23 cellular contexts compared by ENCODE assay signal in the genomic region with DNA sequence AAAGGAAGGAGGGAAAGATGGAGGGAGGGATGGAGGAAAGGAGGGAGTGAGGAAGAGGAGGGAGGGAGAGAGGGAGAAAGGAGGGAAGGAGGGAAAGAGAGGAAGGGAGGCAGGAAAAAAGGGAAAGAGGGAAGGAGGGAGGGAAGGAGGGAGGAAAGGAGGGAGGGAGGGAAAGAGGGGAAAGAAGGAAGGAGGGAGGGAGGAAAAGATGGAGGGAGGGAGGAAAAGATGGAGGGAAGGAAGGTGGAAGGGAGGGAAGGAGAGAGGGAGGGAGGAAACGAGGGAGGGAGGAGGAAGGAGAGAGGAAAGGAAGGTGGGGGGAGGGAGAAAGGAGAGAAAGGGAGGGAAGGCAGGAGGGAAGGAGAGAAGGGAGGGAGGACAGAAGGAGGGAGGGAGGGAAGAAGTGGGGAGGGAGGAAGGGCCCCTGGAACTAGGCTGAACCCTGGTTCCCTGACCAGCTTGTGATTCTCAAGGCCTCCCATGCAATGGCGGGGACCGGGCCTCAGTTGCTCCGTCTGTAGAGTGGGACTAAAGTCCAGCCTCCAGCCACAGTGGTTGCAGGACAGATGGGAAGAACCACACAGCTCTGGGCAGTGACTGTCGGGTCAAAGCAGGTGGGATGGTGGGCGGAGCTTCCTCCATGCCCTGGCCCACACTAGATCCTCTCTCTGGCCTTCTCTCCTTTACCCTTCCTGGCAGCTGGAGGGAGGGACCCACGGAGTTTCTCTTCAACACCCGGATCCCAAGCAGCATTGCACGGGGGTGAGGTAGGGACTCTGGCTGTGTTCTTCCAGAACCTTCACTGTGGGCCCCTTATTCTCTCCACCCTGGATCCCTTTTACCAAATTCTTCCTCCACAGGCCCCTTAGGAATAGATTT. TPM values are rescaled to one million over a fixed set of nuclear protein-coding genes. Genes with fewer than 3 reads are reported as not detected.
DNase-seq lines count a peak whose midpoint lies in the region; ATAC-seq and TF ChIP-seq lines count a peak whose summit lies in the region.
"Had no signal": no experiment of that assay in that cellular context is flagged by ENCODE, and none has a peak within 500 bp of the region (broad histone marks: within the 10 kb centered on the region; RNA-seq: fewer than 3 reads in every experiment).

No MANE protein-coding gene starts in this region.

- H3K4me1 ChIP-seq in H9 (ENCODE audit: insufficient read depth, low read length) (no peaks in the 10 kb centered on the region), fibroblast of lung (ENCODE audit: control insufficient read depth, extremely low read depth, insufficient read depth, low read length) (peaks cover 2% of the 10 kb centered on the region), skeletal muscle tissue (ENCODE audit: control insufficient read depth in 3 of 3, insufficient read depth in 3 of 3, low read length in 3 of 3) (peaks cover 25 to 27% (median 27%) of the 10 kb centered on the region in 3 donors)

- H3K27me3 ChIP-seq in H9 (ENCODE audit: insufficient read depth, low read length) (no peaks in the 10 kb centered on the region), fibroblast of lung (ENCODE audit: control insufficient read depth, insufficient read depth, low read length) (no peaks in the 10 kb centered on the region), skeletal muscle tissue (ENCODE audit: control insufficient read depth in 3 of 3, insufficient read depth in 3 of 3, low read length in 3 of 3) (peaks cover 0 to 2% (median 0%) of the 10 kb centered on the region in 3 donors)

- WGBS in H9 (ENCODE audit: extremely low coverage, insufficient read length, low lambda C conversion rate), result 100% methylated on average over 1 of the region's 9 CpGs

- H4K20me1 ChIP-seq in H9 (ENCODE audit: control insufficient read depth, insufficient read depth, insufficient read length) (no peaks in the 10 kb centered on the region), fibroblast of lung (ENCODE audit: control insufficient read depth, extremely low read depth, insufficient read depth, low read length) (no peaks in the 10 kb centered on the region)

- H2BK20ac ChIP-seq in H9 (ENCODE audit: low read depth, low read length, poor library complexity, severe bottlenecking), result no peak overlapping the region

- no peak overlapping the region for H3K4ac ChIP-seq in H9 (ENCODE audit: low read depth, low read length)

- peaks cover 3% of the 10 kb centered on the region for H3K23me2 ChIP-seq in H9 (ENCODE audit: insufficient read length, low read depth, low read length, poor library complexity, severe bottlenecking)

- H2AFZ ChIP-seq in H9 (ENCODE audit: low read length) (no peak overlapping the region), fibroblast of lung (ENCODE audit: low read length) (peak overlapping the region; percentile 23)

- H3K79me2 ChIP-seq in H9 (ENCODE audit: insufficient read depth, low read length) (peaks cover 3% of the 10 kb centered on the region; the same call in 1 of the 2 replicates), fibroblast of lung (ENCODE audit: control insufficient read depth, insufficient read depth, low read length) (peaks cover 5% of the 10 kb centered on the region)

- H2AK5ac ChIP-seq in H9 (ENCODE audit: insufficient read length, low read length), result no peak overlapping the region

- H2BK15ac ChIP-seq in H9 (ENCODE audit: low read depth, low read length), result no peak overlapping the region

- no peak overlapping the region for H4K5ac ChIP-seq in H9 (ENCODE audit: insufficient read length, low read depth, low read length)

- TF ChIP-seq CTCF in H9 (conservative IDR thresholded peaks at IDR 0.05) (no peak), fibroblast of lung (conservative IDR thresholded peaks at IDR 0.05 in 1 of 2, IDR thresholded peaks at IDR 0.05 in 1 of 2; ENCODE audit: low read depth in 1 of 2, low read length in 2 of 2) (no peak)

- H3K9me3 ChIP-seq in H9 (ENCODE audit: control insufficient read depth, low read depth, low read length) (no peaks in the 10 kb centered on the region), fibroblast of lung (ENCODE audit: control insufficient read depth, insufficient read depth, low read depth, low read length) (no peaks in the 10 kb centered on the region), skeletal muscle tissue (ENCODE audit: control insufficient read depth in 3 of 3, low read length in 3 of 3) (no peaks in the 10 kb centered on the region)

- no peak overlapping the region for H3K18ac ChIP-seq in H9 (ENCODE audit: insufficient read length, low read depth, low read length)

- no peak for DNase-seq in H9
- DNase-seq in SW480 (ENCODE audit: low spot score), result peak; percentile 70
- no peak for DNase-seq in fibroblast of lung (ENCODE audit: low read depth in 2 of 2)
- DNase-seq in kidney glomerular epithelial cell (lab: John Stamatoyannopoulos, UW), result no peak
- no peak for DNase-seq in activated CD4-positive, alpha-beta T cell treated with anti-CD3 and anti-CD28 coated beads, Interleukin-2, amount 50 U/mL, for 1 hour
- no peak for DNase-seq in NCI-H69 (lab: John Stamatoyannopoulos, UW)
- DNase-seq: activated CD4-positive, alpha-beta T cell treated with anti-CD3 and anti-CD28 coated beads, Interleukin-2, amount 50 U/mL, for 4 hours; activated gamma-delta T cell treated with Interleukin-2 at 50 U/mL for 16 hours; CD4-positive, CD25-positive, alpha-beta regulatory T cell; DMS153; effector CD8-positive, alpha-beta T cell; GF-D8; head of caudate nucleus; MV-4-11; NCI-H1694 treated with DMSO at 0.1 percent for 48 hours; NCI-H2227 treated with DMSO at 0.1 percent for 48 hours; WERI-Rb-1 had no signal

- no peak overlapping the region for H3K14ac ChIP-seq in H9 (ENCODE audit: insufficient read depth, low read length)

- H3K27me3 Mint-ChIP-seq in H9 (ENCODE audit: low read depth), result no peaks in the 10 kb centered on the region; the same call in 1 of the 2 replicates

- no peak overlapping the region for H2BK12ac ChIP-seq in H9 (ENCODE audit: insufficient read length, low read depth, low read length)

- H2BK120ac ChIP-seq in H9 (ENCODE audit: low read depth, low read length, poor library complexity, severe bottlenecking), result no peak overlapping the region

- H3K4me3 Mint-ChIP-seq in H9, result no peak overlapping the region
- H3K4me3 Mint-ChIP-seq: T-helper 2 cell treated with Interferon-gamma antibody and Interleukin-4, amounts not matched to agents 5 μg/mL and 100 μg/mL, for 36 hours had no signal

- H3K23ac ChIP-seq in H9 (ENCODE audit: insufficient read length, low read depth, low read length), result no peak overlapping the region

- H3K27ac Mint-ChIP-seq in H9, result peak overlapping the region in 1 of 3 experiments; percentile 9; a peak in 1 of 7 replicates
- H3K27ac Mint-ChIP-seq: CD4-positive, CD25-positive, alpha-beta regulatory T cell; T-helper 2 cell treated with Interferon-gamma antibody and Interleukin-4, amounts not matched to agents 5 μg/mL and 100 μg/mL, for 36 hours had no signal

- H3K4me1 Mint-ChIP-seq in H9, result peaks cover 3 to 10% of the 10 kb centered on the region in 2 experiments; a peak in 3 of 4 replicates

- H3K4me3 ChIP-seq in fibroblast of lung (replicated peaks in 1 of 4; ENCODE audit: control extremely low read depth in 1 of 4, insufficient read depth in 1 of 4, low read depth in 3 of 4, low read length in 4 of 4) (no peak overlapping the region), skeletal muscle tissue (ENCODE audit: low read length in 3 of 3) (no peak overlapping the region)
- H3K4me3 ChIP-seq: SK-N-MC had no signal

- peak overlapping the region; percentile 14 for H4K91ac ChIP-seq in H9 (ENCODE audit: insufficient read length, low read depth, low read length)

- H3K4me2 ChIP-seq in H9 (ENCODE audit: insufficient read depth, insufficient read length, low read length) (no peak overlapping the region), fibroblast of lung (ENCODE audit: extremely low read depth, insufficient read depth, low read length) (no peak overlapping the region)

- no peak overlapping the region for H2BK5ac ChIP-seq in H9 (ENCODE audit: insufficient read length, low read length)

- H3K56ac ChIP-seq in H9 (ENCODE audit: insufficient read length, low read depth, low read length), result no peak overlapping the region

- H3T11ph ChIP-seq in H9 (ENCODE audit: low read length), result no peak overlapping the region

- no peak for ATAC-seq in HG03196 (IDR thresholded peaks at IDR 0.05; ENCODE audit: unreplicated experiment)
- ATAC-seq: Panc1 had no signal

- H3K9ac ChIP-seq in H9 (ENCODE audit: extremely low read depth, insufficient read length, low read length) (no peak overlapping the region), fibroblast of lung (ENCODE audit: insufficient read depth, low read length) (no peak overlapping the region), skeletal muscle tissue (ENCODE audit: low read depth in 1 of 3, low read length in 3 of 3) (no peak overlapping the region)
- H3K9ac ChIP-seq: KMS-11 had no signal

- H3K27ac ChIP-seq in H9 (ENCODE audit: insufficient read length, low read depth, low read length), result no peak overlapping the region
- H3K27ac ChIP-seq in fibroblast of lung (ENCODE audit: insufficient read depth, low read length), result peak overlapping the region; percentile 8
- H3K27ac ChIP-seq in skeletal muscle tissue (ENCODE audit: low read depth, low read length), result peak overlapping the region; percentile 46
- H3K27ac ChIP-seq: KMS-11, SK-N-MC, WERI-Rb-1 had no signal

- no peaks in the 10 kb centered on the region; a peak in 1 of 7 replicates for H3K36me3 Mint-ChIP-seq in H9 (ENCODE audit: insufficient read depth in 1 of 3, low read depth in 3 of 3)
- H3K36me3 Mint-ChIP-seq: CD4-positive, CD25-positive, alpha-beta regulatory T cell had no signal

- H3K9me3 Mint-ChIP-seq in H9, result no peaks in the 10 kb centered on the region
- H3K9me3 Mint-ChIP-seq: CD4-positive, CD25-positive, alpha-beta regulatory T cell; T-helper 2 cell treated with Interferon-gamma antibody and Interleukin-4, amounts not matched to agents 5 μg/mL and 100 μg/mL, for 36 hours had no signal

- H4K8ac ChIP-seq in H9 (replicated peaks; ENCODE audit: insufficient read length, low read depth, low read length), result no peak overlapping the region

- H3K36me3 ChIP-seq in fibroblast of lung (ENCODE audit: control insufficient read depth, insufficient read depth, low read length) (no peaks in the 10 kb centered on the region), skeletal muscle tissue (ENCODE audit: control insufficient read depth in 3 of 3, insufficient read depth in 3 of 3, low read length in 3 of 3) (no peaks in the 10 kb centered on the region)
- H3K36me3 ChIP-seq: WERI-Rb-1 had no signal

- H3K79me1 ChIP-seq in H9 (ENCODE audit: insufficient read depth, low read depth, low read length, poor library complexity, severe bottlenecking), result no peaks in the 10 kb centered on the region

RNA-seq across cellular contexts. Expression of a gene that starts 4.3 kb away (rescaled TPM):
- total RNA-seq in H9 (2021) (122 TPM in 2 replicates), fibroblast of lung (15.4 and 19.7 TPM in 2 replicates), skeletal muscle tissue (18.8 TPM)
- polyA plus RNA-seq in fibroblast of lung, result 17.4 and 24.5 TPM in 2 replicates
- 53.0 and 66.0 TPM in 2 replicates for polyA plus RNA-seq in fibroblast of lung (2012)
- 31.5 and 42.5 TPM in 2 replicates for polyA minus RNA-seq in fibroblast of lung (ENCODE audit: low replicate concordance)
